Comparison of ENCODE assay signal across 10 cellular contexts in genomic region chr1:203173566-203173965, GRCh38. TPM values are rescaled to one million over a fixed set of nuclear protein-coding genes. Genes with fewer than 3 reads are reported as not detected.
DNase-seq lines count a peak whose midpoint lies in the region; ATAC-seq and TF ChIP-seq lines count a peak whose summit lies in the region.
"Had no signal": no experiment of that assay in that cellular context is flagged by ENCODE, and none has a peak within 500 bp of the region (broad histone marks: within the 10 kb centered on the region; RNA-seq: fewer than 3 reads in every experiment).

No MANE protein-coding gene starts in this region.

- peaks cover 0 to 2% (median 0%) of the 10 kb centered on the region in 4 donors for H3K4me1 ChIP-seq in Peyer's patch

- TF ChIP-seq CTCF in Peyer's patch (IDR thresholded peaks at IDR 0.05): no peak

- no peak overlapping the region for H3K4me3 Mint-ChIP-seq in activated naive CD8-positive, alpha-beta T cell treated with anti-CD3 and anti-CD28 coated beads, Interleukin-2, amount 50 U/mL, for 24 hours
- H3K4me3 Mint-ChIP-seq: naive thymus-derived CD4-positive, alpha-beta T cell had no signal

- peaks cover 2% of the 10 kb centered on the region for H3K27me3 Mint-ChIP-seq in activated naive CD8-positive, alpha-beta T cell treated with anti-CD3 and anti-CD28 coated beads, Interleukin-2, amount 50 U/mL, for 24 hours
- H3K27me3 Mint-ChIP-seq: naive thymus-derived CD4-positive, alpha-beta T cell had no signal

- peak; percentile 94 for ATAC-seq in HG03060 (IDR thresholded peaks at IDR 0.05; ENCODE audit: low read depth, unreplicated experiment)
- ATAC-seq in activated naive CD8-positive, alpha-beta T cell treated with anti-CD3 and anti-CD28 coated beads, Interleukin-2, amount 50 U/mL, for 24 hours: no peak
- ATAC-seq: naive thymus-derived CD4-positive, alpha-beta T cell; SK-N-SH treated with all-trans-retinoic acid at 6 μM for 48 hours had no signal

- H3K36me3 ChIP-seq in Peyer's patch: no peaks in the 10 kb centered on the region

- no peak overlapping the region for H3K27ac Mint-ChIP-seq in activated naive CD8-positive, alpha-beta T cell treated with anti-CD3 and anti-CD28 coated beads, Interleukin-2, amount 50 U/mL, for 24 hours

- TF ChIP-seq POLR2A in Peyer's patch (IDR thresholded peaks at IDR 0.05): no peak

- H3K9me3 ChIP-seq in Peyer's patch: no peaks in the 10 kb centered on the region

- H3K27ac ChIP-seq in Peyer's patch: no peak overlapping the region

- H3K4me3 ChIP-seq in Peyer's patch: no peak overlapping the region

- DNase-seq in COLO668 (lab: John Stamatoyannopoulos, UW; ENCODE audit: unreplicated experiment) (peak; percentile 77), GM19238 (ENCODE audit: insufficient read length, low spot score) (peak; percentile 81), NCI-H2171 treated with DMSO at 0.1 percent for 48 hours (lab: John Stamatoyannopoulos, UW) (peak; percentile 98), Peyer's patch (no peak), LoVo (ENCODE audit: low spot score) (no peak), nucleus accumbens (lab: John Stamatoyannopoulos, UW) (no peak)
- no peak for DNase-seq in activated naive CD8-positive, alpha-beta T cell treated with anti-CD3 and anti-CD28 coated beads, Interleukin-2, amount 50 U/mL, for 24 hours
- DNase-seq: naive thymus-derived CD4-positive, alpha-beta T cell had no signal

- no peaks in the 10 kb centered on the region for H3K27me3 ChIP-seq in Peyer's patch

- H3K36me3 Mint-ChIP-seq in activated naive CD8-positive, alpha-beta T cell treated with anti-CD3 and anti-CD28 coated beads, Interleukin-2, amount 50 U/mL, for 24 hours (ENCODE audit: low read depth): no peaks in the 10 kb centered on the region
- H3K36me3 Mint-ChIP-seq: naive thymus-derived CD4-positive, alpha-beta T cell had no signal

- H3K9me3 Mint-ChIP-seq in activated naive CD8-positive, alpha-beta T cell treated with anti-CD3 and anti-CD28 coated beads, Interleukin-2, amount 50 U/mL, for 24 hours: no peaks in the 10 kb centered on the region
- H3K9me3 Mint-ChIP-seq: naive thymus-derived CD4-positive, alpha-beta T cell had no signal

- no peaks in the 10 kb centered on the region for H3K4me1 Mint-ChIP-seq in activated naive CD8-positive, alpha-beta T cell treated with anti-CD3 and anti-CD28 coated beads, Interleukin-2, amount 50 U/mL, for 24 hours

RNA-seq across cellular contexts. Expression of gene MYBPH, which starts 2.1 kb away (rescaled TPM):
- total RNA-seq in Peyer's patch: not detected
- total RNA-seq: naive thymus-derived CD4-positive, alpha-beta T cell had no signal

RNA-seq across cellular contexts. Expression of gene CHI3L1, which starts 12.9 kb away (rescaled TPM):
- total RNA-seq in Peyer's patch: 1 to 10 TPM in 2 of 4 donors, not detected in 2; 1.9 to 2.5 TPM

RNA-seq across cellular contexts. Expression of gene ADORA1, which starts 46.0 kb away (rescaled TPM):
- 1 to 10 TPM in 1 of 4 donors, not detected in 3; 1.5 TPM for total RNA-seq in Peyer's patch

RNA-seq across cellular contexts. Expression of gene CHIT1, which starts 55.9 kb away (rescaled TPM):
- total RNA-seq in Peyer's patch: 1 to 10 TPM in 1 of 4 donors, under 1 TPM in 1, not detected in 2; 0.67 to 4.1 TPM

Comparison
In these comparisons a context has a peak if more than half of its experiments do, and no peak if none do; other contexts are left out.
1. DNase-seq: peak in COLO668 (single experiment), GM19238 (single experiment) and NCI-H2171 treated with DMSO at 0.1 percent for 48 hours (single experiment); none in Peyer's patch (0 of 3), activated naive CD8-positive, alpha-beta T cell treated with anti-CD3 and anti-CD28 coated beads, Interleukin-2, amount 50 U/mL, for 24 hours (single experiment), LoVo (single experiment) and nucleus accumbens (0 of 56).